In the genomic region with DNA sequence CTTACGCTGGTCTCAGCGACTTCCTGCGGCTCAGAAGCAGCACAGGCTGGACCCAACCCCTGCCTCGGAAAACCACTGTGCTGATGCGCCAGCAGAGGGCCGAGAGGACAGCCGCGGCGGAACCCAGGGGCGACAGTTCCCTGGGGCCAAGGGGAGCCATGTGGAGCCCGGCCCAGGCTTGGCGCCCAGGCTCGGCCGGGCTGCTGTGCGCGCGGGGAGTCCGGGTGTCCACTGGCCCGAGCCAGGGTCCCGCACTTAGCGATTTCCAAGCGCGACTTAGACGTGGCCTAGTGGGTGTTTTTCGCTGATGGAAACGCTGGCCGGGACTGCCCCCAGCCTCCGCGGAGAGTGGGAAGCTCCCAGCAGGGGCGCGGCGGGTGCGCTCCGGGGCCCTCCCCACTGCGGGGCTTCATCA, we compare ENCODE assay signal across 10 cellular contexts. TPM values are rescaled to one million over a fixed set of nuclear protein-coding genes. Genes with fewer than 3 reads are reported as not detected.
A peak's percentile ranks its signal among the peaks of the same experiment; 100 is the strongest.
DNase-seq lines count a peak whose midpoint lies in the region; ATAC-seq and TF ChIP-seq lines count a peak whose summit lies in the region.
"Had no signal": no experiment of that assay in that cellular context is flagged by ENCODE, and none has a peak within 500 bp of the region (broad histone marks: within the 10 kb centered on the region; RNA-seq: fewer than 3 reads in every experiment).

No MANE protein-coding gene starts in this region.

- H2BK15ac ChIP-seq in IMR-90 (ENCODE audit: low read depth, low read length): no peak overlapping the region

- TF ChIP-seq CTCF in IMR-90 (conservative IDR thresholded peaks at IDR 0.05; ENCODE audit: low read depth, low read length) (peak; percentile 24; the same call in 1 of the 2 replicates), fibroblast of villous mesenchyme (IDR thresholded peaks at IDR 0.05; ENCODE audit: insufficient read depth, low read depth, low read length) (peak; percentile 56), osteoblast (IDR thresholded peaks at IDR 0.05; ENCODE audit: extremely low read depth, low read depth, low read length) (peak; percentile 50)
- TF ChIP-seq CTCF in CD8-positive, alpha-beta T cell (IDR thresholded peaks at IDR 0.05): no peak

- 11% methylated on average over 19 of the region's 35 CpGs; no CpG with 5 or more reads in 1 of the 2 experiments for WGBS in IMR-90 (ENCODE audit: extremely low coverage in 2 of 2, insufficient read length in 1 of 2), 2 experiments

- H3K9me3 ChIP-seq in IMR-90 (ENCODE audit: control insufficient read depth, insufficient read depth, low read length) (no peaks in the 10 kb centered on the region), osteoblast (ENCODE audit: low read depth, low read length) (no peaks in the 10 kb centered on the region)
- peaks cover 4% of the 10 kb centered on the region for H3K9me3 ChIP-seq in CD8-positive, alpha-beta T cell (ENCODE audit: low read length)

- H3K27me3 ChIP-seq in IMR-90 (ENCODE audit: control insufficient read depth, insufficient read depth, low read length) (peaks cover 2% of the 10 kb centered on the region; the same call in 1 of the 2 replicates), osteoblast (ENCODE audit: insufficient read depth, low read length) (no peaks in the 10 kb centered on the region)
- H3K27me3 ChIP-seq in CD8-positive, alpha-beta T cell (ENCODE audit: insufficient read depth, low read length): peaks cover 8% of the 10 kb centered on the region

- dilution Hi-C loops in IMR-90 (cut with HindIII; ENCODE audit: low sequenced_read_pairs, unreplicated experiment): no loop called here

- no peak overlapping the region for H2AK5ac ChIP-seq in IMR-90 (ENCODE audit: low read depth, low read length)

- no peak overlapping the region for H2BK20ac ChIP-seq in IMR-90 (ENCODE audit: low read depth, low read length)

- H3K23ac ChIP-seq in IMR-90 (ENCODE audit: low read depth, low read length): no peak overlapping the region

- no peaks in the 10 kb centered on the region for H3K9me1 ChIP-seq in IMR-90 (ENCODE audit: insufficient read depth, low read length)

- peaks cover 5% of the 10 kb centered on the region for H3K9me3 Mint-ChIP-seq in CD8-positive, alpha-beta T cell
- H3K9me3 Mint-ChIP-seq: dendritic cell treated with granulocyte-macrophage colony-stimulating factor and Interleukin-4, amounts not matched to agents 40 ng/mL and 50 ng/mL, for 4 days; T-helper 1 cell treated with Interleukin-12 subunit alpha and Interleukin-12 subunit beta and Interleukin-4 antibody, amounts not matched to agents 30 μg/mL and 1 μg/mL, for 36 hours had no signal

- TF ChIP-seq RAD21 in IMR-90 (IDR thresholded peaks at IDR 0.05; ENCODE audit: low read length): no peak; the same call in 1 of the 2 replicates

- H4K91ac ChIP-seq in IMR-90 (ENCODE audit: insufficient read depth, low read depth, low read length): no peak overlapping the region; the same call in 1 of the 2 replicates

- POLR2A ChIA-PET in IMR-90 (lab: Charles Lee; ENCODE audit: unreplicated experiment): no interaction called here
- POLR2A ChIA-PET in CD8-positive, alpha-beta T cell (lab: Charles Lee): interaction anchor here (0.6 kb wide), 1 partner anchor 1378 kb away, joined by 3 read pairs; no protein-coding TSS in a partner anchor

- H3K27me3 Mint-ChIP-seq in CD8-positive, alpha-beta T cell (ENCODE audit: low read depth): peaks cover 35% of the 10 kb centered on the region

- no peak overlapping the region for H4K5ac ChIP-seq in IMR-90 (ENCODE audit: low read depth, low read length)

- no peak overlapping the region for H2BK5ac ChIP-seq in IMR-90 (ENCODE audit: low read depth, low read length, poor library complexity, severe bottlenecking)

- no peaks in the 10 kb centered on the region for H3K79me2 ChIP-seq in osteoblast (ENCODE audit: insufficient read depth, low read length)

- no peak overlapping the region for H3K4me3 Mint-ChIP-seq in CD8-positive, alpha-beta T cell
- H3K4me3 Mint-ChIP-seq: dendritic cell treated with granulocyte-macrophage colony-stimulating factor and Interleukin-4, amounts not matched to agents 40 ng/mL and 50 ng/mL, for 4 days; T-helper 1 cell treated with Interleukin-12 subunit alpha and Interleukin-12 subunit beta and Interleukin-4 antibody, amounts not matched to agents 30 μg/mL and 1 μg/mL, for 36 hours had no signal

- no TSS peak for BruUV-seq in IMR-90 (replicated peaks; lab: Mats Ljungman, UMichigan)

- no peak overlapping the region for H3K18ac ChIP-seq in IMR-90 (ENCODE audit: low read depth, low read length)

- H2BK120ac ChIP-seq in IMR-90 (ENCODE audit: low read depth, low read length): no peak overlapping the region

- H3K4me1 ChIP-seq in IMR-90 (ENCODE audit: control insufficient read depth, insufficient read depth, low read length): no peaks in the 10 kb centered on the region; the same call in 1 of the 2 replicates
- peaks cover 6% of the 10 kb centered on the region for H3K4me1 ChIP-seq in osteoblast (ENCODE audit: insufficient read depth, low read length)
- H3K4me1 ChIP-seq in CD8-positive, alpha-beta T cell (ENCODE audit: insufficient read depth, low read length): peaks cover 7% of the 10 kb centered on the region

- intact Hi-C loops in IMR-90 (cut with micrococcal nuclease): no loop called here
- intact Hi-C loops in CD8-positive, alpha-beta T cell (cut with DNase I, micrococcal nuclease): no loop called here

- H3K4me2 ChIP-seq in IMR-90 (ENCODE audit: low read depth, low read length) (peak overlapping the region; percentile 19; the same call in 1 of the 2 replicates), osteoblast (ENCODE audit: insufficient read depth, low read length) (peak overlapping the region; percentile 79)

- TF ChIP-seq POLR2A in IMR-90 (IDR thresholded peaks at IDR 0.05; ENCODE audit: low read depth, low read length): no peak

- DNase-seq in CD1c-positive myeloid dendritic cell (ENCODE audit: extremely low spot score): peak; percentile 8
- peak; percentile 13 for DNase-seq in IMR-90
- DNase-seq in fibroblast of villous mesenchyme (ENCODE audit: low read depth): peak; percentile 28
- DNase-seq in osteoblast (ENCODE audit: insufficient read length, low spot score, missing footprints): peak; percentile 98
- DNase-seq in NCI-H2107 treated with DMSO at 0.1 percent for 48 hours (lab: John Stamatoyannopoulos, UW; ENCODE audit: unreplicated experiment): no peak
- DNase-seq in SK-N-DZ (ENCODE audit: low spot score): no peak
- DNase-seq in midbrain (lab: John Stamatoyannopoulos, UW): no peak
- no peak for DNase-seq in CD8-positive, alpha-beta T cell

- H3K27ac ChIP-seq in IMR-90 (ENCODE audit: insufficient read depth, low read length): no peak overlapping the region
- H3K27ac ChIP-seq in osteoblast (ENCODE audit: low read depth, low read length): no peak overlapping the region
- H3K27ac ChIP-seq in CD8-positive, alpha-beta T cell (ENCODE audit: low read depth, low read length): no peak overlapping the region

- H2AFZ ChIP-seq in IMR-90 (replicated peaks; ENCODE audit: low read length, poor library complexity) (peak overlapping the region; percentile 87), osteoblast (ENCODE audit: low read length) (peak overlapping the region; percentile 93)

- H3K14ac ChIP-seq in IMR-90 (replicated peaks; ENCODE audit: low read depth, low read length): no peak overlapping the region

- H3K56ac ChIP-seq in IMR-90 (ENCODE audit: extremely low read depth, insufficient read depth, low read length): no peak overlapping the region

- H3K9ac ChIP-seq in IMR-90 (ENCODE audit: low read depth, low read length): 0 out of 2 replicates have a peak overlapping the region, but pooled peaks have one; percentile 5

- H2AK9ac ChIP-seq in IMR-90 (replicated peaks; ENCODE audit: low read depth, low read length, poor library complexity): no peak overlapping the region

- H3K4me1 Mint-ChIP-seq in CD8-positive, alpha-beta T cell (ENCODE audit: low read depth): peaks cover 8% of the 10 kb centered on the region

- in situ Hi-C loops in IMR-90 (cut with MboI; ENCODE audit: low sequenced_read_pairs): no loop called here

- CTCF ChIA-PET in IMR-90 (lab: Yijun Ruan, JAX): no interaction called here
- CTCF ChIA-PET in CD8-positive, alpha-beta T cell (lab: Charles Lee): interaction anchor here (0.7 to 1.1 kb wide), 3 partner anchors 12 to 363 kb away, joined by 3 to 4 read pairs (median 3); no protein-coding TSS in a partner anchor

- H3K36me3 ChIP-seq in IMR-90 (ENCODE audit: control insufficient read depth, insufficient read depth, low read length) (no peaks in the 10 kb centered on the region), osteoblast (ENCODE audit: insufficient read depth, low read length) (no peaks in the 10 kb centered on the region)
- no peaks in the 10 kb centered on the region for H3K36me3 ChIP-seq in CD8-positive, alpha-beta T cell (ENCODE audit: insufficient read depth, low read length)

- no peak overlapping the region for H3K4me3 ChIP-seq in IMR-90 (ENCODE audit: insufficient read depth, low read depth, low read length)
- peak overlapping the region; percentile 40 for H3K4me3 ChIP-seq in fibroblast of villous mesenchyme (ENCODE audit: low read depth, low read length)
- H3K4me3 ChIP-seq in osteoblast (ENCODE audit: insufficient read depth, low read length): peak overlapping the region; percentile 67
- no peak overlapping the region for H3K4me3 ChIP-seq in CD8-positive, alpha-beta T cell (ENCODE audit: low read depth, low read length)

- no peaks in the 10 kb centered on the region for H3K79me1 ChIP-seq in IMR-90 (ENCODE audit: low read depth in 1 of 2, low read length in 2 of 2)

- H3K36me3 Mint-ChIP-seq in CD8-positive, alpha-beta T cell: no peaks in the 10 kb centered on the region

- no peak overlapping the region for H3K4ac ChIP-seq in IMR-90 (ENCODE audit: low read depth, low read length)

- H3K27ac Mint-ChIP-seq in CD8-positive, alpha-beta T cell: no peak overlapping the region
- H3K27ac Mint-ChIP-seq: dendritic cell treated with granulocyte-macrophage colony-stimulating factor and Interleukin-4, amounts not matched to agents 40 ng/mL and 50 ng/mL, for 4 days; T-helper 1 cell treated with Interleukin-12 subunit alpha and Interleukin-12 subunit beta and Interleukin-4 antibody, amounts not matched to agents 30 μg/mL and 1 μg/mL, for 36 hours had no signal

- H4K8ac ChIP-seq in IMR-90 (ENCODE audit: low read depth in 2 of 2, low read length in 2 of 2): 0 out of 4 replicates have a peak overlapping the region, but pooled peaks of 1 of the 2 experiments have one; percentile 7

- H4K20me1 ChIP-seq in IMR-90 (ENCODE audit: insufficient read depth, low read length): no peaks in the 10 kb centered on the region
- H4K20me1 ChIP-seq in osteoblast (ENCODE audit: insufficient read depth, low read length): no peaks in the 10 kb centered on the region

- peak; percentile 88 for ATAC-seq in IMR-90 (ENCODE audit: low read depth)
- ATAC-seq in CD8-positive, alpha-beta T cell: no peak

RNA-seq across cellular contexts. Expression of a gene that starts 18.6 kb away (rescaled TPM):
- total RNA-seq in IMR-90 (2012; rRNA removed) (21.4 and 31.2 TPM in 2 replicates), fibroblast of villous mesenchyme (29.0 and 30.7 TPM in 2 replicates), osteoblast (34.7 and 36.2 TPM in 2 replicates)
- 26.4 and 30.1 TPM in 2 replicates for polyA plus RNA-seq in IMR-90 (2012; rRNA removed)
- polyA plus RNA-seq in IMR-90 (2012; cell fraction: cytosol; rRNA removed): 9.1 and 20.2 TPM in 2 replicates
- polyA plus RNA-seq in IMR-90 (2012; cell fraction: nucleus; rRNA removed; ENCODE audit: low replicate concordance): 5.8 and 34.8 TPM in 2 replicates
- 89.2 and 109 TPM in 2 replicates for polyA plus RNA-seq in SK-N-DZ (2014; cell fraction: cytosol; rRNA removed)
- polyA plus RNA-seq in SK-N-DZ (2014; cell fraction: nucleus; rRNA removed): 88.3 and 92.0 TPM in 2 replicates
- 10 to 100 TPM; 17.4 to 18.9 TPM for total RNA-seq in CD8-positive, alpha-beta T cell

Comparison
In these comparisons a context has a peak if more than half of its experiments do, and no peak if none do; other contexts are left out.
1. DNase-seq: peak in CD1c-positive myeloid dendritic cell (single experiment), IMR-90 (single experiment), fibroblast of villous mesenchyme (single experiment) and osteoblast (single experiment); none in NCI-H2107 treated with DMSO at 0.1 percent for 48 hours (single experiment), SK-N-DZ (single experiment), midbrain (single experiment) and CD8-positive, alpha-beta T cell (0 of 7).
2. H3K4me3 ChIP-seq: peak in fibroblast of villous mesenchyme (single experiment) and osteoblast (single experiment); none in IMR-90 (single experiment) and CD8-positive, alpha-beta T cell (single experiment).